Comparison of ENCODE assay signal across 9 cellular contexts in the genomic region with DNA sequence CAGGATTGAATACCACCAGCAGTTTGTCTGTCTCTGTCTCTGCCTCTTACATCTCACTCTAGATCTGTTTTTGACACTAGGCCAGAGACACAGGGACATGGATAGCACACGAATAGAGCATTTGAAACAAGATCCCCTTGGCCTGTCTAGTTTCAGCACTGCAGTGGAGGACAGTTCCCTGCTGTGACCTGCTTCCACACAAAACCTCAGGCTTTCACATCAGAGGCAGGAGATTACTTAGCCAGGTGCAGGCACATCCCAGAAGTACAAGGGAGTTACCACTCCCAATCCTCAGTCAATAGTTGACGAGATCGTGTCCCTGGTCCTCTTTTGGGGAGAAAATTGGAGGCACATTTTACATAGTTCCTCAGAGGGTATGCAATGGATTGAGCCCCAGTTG. TPM values are rescaled to one million over a fixed set of nuclear protein-coding genes. Genes with fewer than 3 reads are reported as not detected.
A peak's percentile ranks its signal among the peaks of the same experiment; 100 is the strongest.
DNase-seq lines count a peak whose midpoint lies in the region; ATAC-seq and TF ChIP-seq lines count a peak whose summit lies in the region.
"Had no signal": no experiment of that assay in that cellular context is flagged by ENCODE, and none has a peak within 500 bp of the region (broad histone marks: within the 10 kb centered on the region; RNA-seq: fewer than 3 reads in every experiment).

No MANE protein-coding gene starts in this region.

- H3K79me2 ChIP-seq in osteoblast (ENCODE audit: insufficient read depth, low read length), result no peaks in the 10 kb centered on the region

- no peaks in the 10 kb centered on the region for H3K9me3 ChIP-seq in osteoblast (ENCODE audit: low read depth, low read length)

- H3K4me3 ChIP-seq in kidney epithelial cell (ENCODE audit: low read depth, low read length), result no peak overlapping the region
- H3K4me3 ChIP-seq in osteoblast (ENCODE audit: insufficient read depth, low read length), result no peak overlapping the region

- DNase-seq in AG08396 (ENCODE audit: low spot score), result peak; percentile 51
- DNase-seq in HPDE6-E6E7 (ENCODE audit: extremely low spot score), result peak; percentile 7
- DNase-seq in activated naive CD4-positive, alpha-beta T cell treated with anti-CD3 and anti-CD28 coated beads, Interleukin-2, amount 50 U/mL, for 16 hours, result peak; percentile 14
- peak; percentile 2 for DNase-seq in kidney epithelial cell (ENCODE audit: low read depth)
- no peak for DNase-seq in osteoblast (ENCODE audit: insufficient read length, low spot score, missing footprints)
- DNase-seq in NCI-H1436 (lab: John Stamatoyannopoulos, UW), result no peak
- DNase-seq in omental fat pad (ENCODE audit: low spot score), result no peak

- H3K4me2 ChIP-seq in osteoblast (ENCODE audit: insufficient read depth, low read length), result no peak overlapping the region

- no peak overlapping the region for H2AFZ ChIP-seq in osteoblast (ENCODE audit: low read length)

- H4K20me1 ChIP-seq in osteoblast (ENCODE audit: insufficient read depth, low read length), result no peaks in the 10 kb centered on the region

- ATAC-seq in omental fat pad (ENCODE audit: low FRiP score) (no peak), GM18909 (IDR thresholded peaks at IDR 0.05; ENCODE audit: poor library complexity, unreplicated experiment) (no peak)
- ATAC-seq: sciatic nerve had no signal

- TF ChIP-seq CTCF in kidney epithelial cell (IDR thresholded peaks at IDR 0.05; ENCODE audit: insufficient read depth, low read length, poor library complexity, severe bottlenecking) (no peak), osteoblast (IDR thresholded peaks at IDR 0.05; ENCODE audit: extremely low read depth, low read depth, low read length) (no peak), omental fat pad (IDR thresholded peaks at IDR 0.05) (no peak)

- H3K4me1 ChIP-seq in osteoblast (ENCODE audit: insufficient read depth, low read length), result no peaks in the 10 kb centered on the region

- H3K36me3 ChIP-seq in kidney epithelial cell (ENCODE audit: control insufficient read depth, insufficient read depth, low read length), result no peaks in the 10 kb centered on the region
- no peaks in the 10 kb centered on the region for H3K36me3 ChIP-seq in osteoblast (ENCODE audit: insufficient read depth, low read length)

- H3K27me3 ChIP-seq in kidney epithelial cell (ENCODE audit: control insufficient read depth, insufficient read depth, low read length) (peaks cover 2% of the 10 kb centered on the region), osteoblast (ENCODE audit: insufficient read depth, low read length) (no peaks in the 10 kb centered on the region)

- H3K27ac ChIP-seq in osteoblast (ENCODE audit: low read depth, low read length), result no peak overlapping the region

RNA-seq across cellular contexts. Expression of a gene that starts 34.0 kb away (rescaled TPM):
- total RNA-seq in kidney epithelial cell (0.42 and 0.68 TPM in 2 replicates), osteoblast (not detected in 2 replicates), omental fat pad (1 to 10 TPM in 1 of 4 donors, not detected in 3; 1.6 TPM)
- total RNA-seq: sciatic nerve had no signal

Comparison
In these comparisons a context has a peak if more than half of its experiments do, and no peak if none do; other contexts are left out.
1. DNase-seq: peak in AG08396 (single experiment), HPDE6-E6E7 (single experiment), activated naive CD4-positive, alpha-beta T cell treated with anti-CD3 and anti-CD28 coated beads, Interleukin-2, amount 50 U/mL, for 16 hours (single experiment) and kidney epithelial cell (single experiment); none in osteoblast (single experiment), NCI-H1436 (single experiment) and omental fat pad (single experiment).